Comparison of ENCODE assay signal across 23 cellular contexts in the genomic region with DNA sequence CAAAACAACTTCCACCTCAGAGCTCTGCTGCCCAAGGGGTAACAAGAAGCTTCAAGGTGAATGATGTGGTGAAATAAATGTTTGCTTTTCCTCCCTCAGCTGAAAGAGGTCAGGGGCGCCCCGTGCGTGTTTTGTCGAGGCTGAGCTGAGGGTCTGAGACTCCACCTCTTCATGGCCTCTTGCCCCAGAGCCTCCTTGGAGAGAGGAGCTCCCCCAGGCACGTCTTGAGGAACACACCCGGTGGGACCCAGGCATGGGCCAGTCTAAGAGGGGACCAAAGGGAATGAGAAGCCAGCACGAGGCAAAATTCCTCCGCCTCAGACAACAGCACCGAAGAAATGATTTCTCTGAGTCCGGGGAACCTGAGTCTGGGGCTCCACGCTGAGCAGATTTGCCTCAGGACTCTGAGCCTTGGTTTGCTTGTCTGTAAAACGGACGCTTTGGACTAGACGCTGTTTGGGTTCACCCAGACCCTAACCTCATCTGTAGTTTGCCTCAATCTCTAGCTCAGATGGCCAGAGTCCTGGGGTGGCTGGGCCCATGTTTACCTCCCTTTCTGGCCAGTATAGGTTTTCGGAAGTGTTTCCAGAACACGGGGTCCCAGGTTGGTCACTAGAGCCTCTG. TPM values are rescaled to one million over a fixed set of nuclear protein-coding genes. Genes with fewer than 3 reads are reported as not detected.
DNase-seq lines count a peak whose midpoint lies in the region; ATAC-seq, FAIRE-seq and TF ChIP-seq lines count a peak whose summit lies in the region.
"Had no signal": no experiment of that assay in that cellular context is flagged by ENCODE, and none has a peak within 500 bp of the region (broad histone marks: within the 10 kb centered on the region; RNA-seq: fewer than 3 reads in every experiment).

No MANE protein-coding gene starts in this region.

- CTCF ChIA-PET in HepG2 (lab: Yijun Ruan, JAX; ENCODE audit: low intra/inter-chr PET ratio, low total read pairs), result no interaction called here

- TF ChIP-seq POLR2A in Peyer's patch (IDR thresholded peaks at IDR 0.05) (no peak), HepG2 (IDR thresholded peaks at IDR 0.05; ENCODE audit: insufficient read depth in 1 of 2, low read depth in 2 of 2, low read length in 2 of 2) (no peak)

- POLR2A ChIA-PET in HepG2 (lab: Yijun Ruan, JAX), result interaction anchor here (1.2 kb wide), 1 partner anchor 55 kb away, joined by 3 read pairs; no protein-coding TSS in a partner anchor

- H3K27ac ChIP-seq in Peyer's patch, result no peak overlapping the region
- H3K27ac ChIP-seq in HepG2 (ENCODE audit: extremely low read length, insufficient read depth, low read length), result no peak overlapping the region
- H3K27ac ChIP-seq: HL-60, KMS-11 had no signal

- intact Hi-C loops in HepG2 (cut with micrococcal nuclease; ENCODE audit: unreplicated experiment), result no loop called here

- no peaks in the 10 kb centered on the region; the same call in 1 of the 2 replicates for H4K20me1 ChIP-seq in HepG2 (ENCODE audit: insufficient read depth, low read length)

- no peak for ATAC-seq in HepG2
- ATAC-seq: HCT116, Right ventricle myocardium inferior had no signal

- BruUV-seq in HepG2 (replicated peaks; lab: Mats Ljungman, UMichigan), result no TSS peak

- TF ChIP-seq CTCF in Peyer's patch (IDR thresholded peaks at IDR 0.05) (no peak), HepG2 (CRISPR knock-in tag; IDR thresholded peaks at IDR 0.05) (no peak)

- DNase-seq in activated CD8-positive, alpha-beta memory T cell treated with anti-CD3 and anti-CD28 coated beads, Interleukin-2, amount 50 U/mL, for 48 hours, result peak; percentile 44
- no peak for DNase-seq in activated CD8-positive, alpha-beta memory T cell treated with anti-CD3 and anti-CD28 coated beads, Interleukin-2, amount 50 U/mL, for 4 hours
- DNase-seq in Peyer's patch (peak in 2 of 3 donors; percentile 9 to 25), HepG2 (ENCODE audit: low spot score) (no peak), dermis blood vessel endothelial cell (no peak), KBM-7 (no peak), GM19238 (ENCODE audit: insufficient read length, low spot score) (no peak)
- peak; percentile 14 for DNase-seq in stimulated activated CD8-positive, alpha-beta memory T cell treated with anti-CD3 and anti-CD28 coated beads, Interleukin-4, amount 100 ng/mL, for 48 hours
- DNase-seq: MV-4-11, NCI-H1694, NCI-H2081 treated with DMSO at 0.1 percent for 48 hours, NCI-H2171 treated with DMSO at 0.1 percent for 48 hours, NCI-H524 treated with DMSO at 0.1 percent for 48 hours, NCI-H82, OCI-M1 had no signal

- no peak for TF ChIP-seq EP300 in HepG2 (IDR thresholded peaks at IDR 0.05; ENCODE audit: low read depth in 2 of 2, low read length in 2 of 2)
- no peak for TF ChIP-seq EP300 in HepG2 (CRISPR knock-in tag; IDR thresholded peaks at IDR 0.05; ENCODE audit: borderline replicate concordance)

- H3K9ac ChIP-seq in HepG2 (ENCODE audit: insufficient read depth, low read depth, low read length), result no peak overlapping the region
- H3K9ac ChIP-seq: KMS-11 had no signal

- 38% methylated on average over 15 of the region's 16 CpGs for WGBS in HepG2 (ENCODE audit: low lambda C conversion rate)

- no peak overlapping the region for H2AFZ ChIP-seq in HepG2 (ENCODE audit: low read length)
- H2AFZ ChIP-seq: GM23338 had no signal

- FAIRE-seq in HepG2 (lab: Jason Lieb, UNC), result no peak
- FAIRE-seq: A204.1, G401.6, GM12892 had no signal

- H3K79me2 ChIP-seq in HepG2 (ENCODE audit: insufficient read depth, low read length), result no peaks in the 10 kb centered on the region

- TF ChIP-seq RAD21 in HepG2 (CRISPR knock-in tag; IDR thresholded peaks at IDR 0.05), result no peak

- in situ Hi-C loops in HepG2 (cut with HindIII; ENCODE audit: extremely low pct_ligation_motif_present, low pct_unique_long_range_greater_than_20kb), result no loop called here
- in situ Hi-C loops in KBM-7 (cut with MboI; ENCODE audit: low pct_unique_long_range_greater_than_20kb, low sequenced_read_pairs), result no loop called here

- H3K4me3 ChIP-seq in Peyer's patch, result no peak overlapping the region
- H3K4me3 ChIP-seq in HepG2 (replicated peaks in 1 of 3; ENCODE audit: insufficient read depth in 1 of 3, low read depth in 2 of 3, low read length in 3 of 3), result no peak overlapping the region
- H3K4me3 ChIP-seq: GM23338 had no signal

- H3K36me3 ChIP-seq in Peyer's patch (no peaks in the 10 kb centered on the region), HepG2 (replicated peaks in 1 of 2; ENCODE audit: control insufficient read depth in 1 of 2, insufficient read depth in 2 of 2, low read length in 2 of 2) (no peaks in the 10 kb centered on the region)

- no peak overlapping the region for H3K4me2 ChIP-seq in HepG2 (ENCODE audit: low read depth, low read length)
- H3K4me2 ChIP-seq: GM23338, KMS-11 had no signal

- H3K27me3 ChIP-seq in Peyer's patch (no peaks in the 10 kb centered on the region), HepG2 (ENCODE audit: control insufficient read depth in 1 of 2, insufficient read depth in 2 of 2, low read length in 2 of 2) (peaks cover 13 to 77% of the 10 kb centered on the region in 2 experiments; a peak in 4 of 5 replicates)

- H3K9me3 ChIP-seq in Peyer's patch (no peaks in the 10 kb centered on the region), HepG2 (ENCODE audit: low read length) (no peaks in the 10 kb centered on the region)

- H3K4me1 ChIP-seq in Peyer's patch, result no peaks in the 10 kb centered on the region
- H3K4me1 ChIP-seq in HepG2 (ENCODE audit: insufficient read depth, low read length), result no peaks in the 10 kb centered on the region

TF ChIP-seq in HepG2, 621 proteins besides CTCF, POLR2A, EP300 and RAD21:
- TF ChIP-seq ZNF629 (CRISPR knock-in tag; conservative IDR thresholded peaks at IDR 0.05) (peak; percentile 62), ZNF335 (CRISPR knock-in tag; IDR thresholded peaks at IDR 0.05) (no peak), ZNF326 (CRISPR knock-in tag; IDR thresholded peaks at IDR 0.05; ENCODE audit: borderline replicate concordance) (no peak)

RNA-seq across cellular contexts. Expression of gene ODC1, which starts 56.4 kb away (rescaled TPM):
- 10 to 100 TPM; 31.5 to 91.6 (median 55.6) TPM for total RNA-seq in Peyer's patch
- total RNA-seq in HepG2 (2016; rRNA removed; fragmentation: Illumina TruSeq; extraction: Trizol), result 371 and 422 TPM in 2 replicates
- 747 and 845 TPM in 2 replicates for total RNA-seq in HepG2 (2016; cell fraction: cytosol; rRNA removed; fragmentation: Illumina TruSeq; extraction: Trizol; ENCODE audit: low read depth)
- 382 and 405 TPM in 2 replicates for total RNA-seq in HepG2 (2016; cell fraction: insoluble cytoplasmic fraction; rRNA removed; fragmentation: Illumina TruSeq; extraction: Trizol)
- 1,179 and 1,380 TPM in 2 replicates for total RNA-seq in HepG2 (2016; cell fraction: membrane; rRNA removed; fragmentation: Illumina TruSeq; extraction: Trizol)
- 154 and 170 TPM in 2 replicates for total RNA-seq in HepG2 (2016; cell fraction: nucleus; rRNA removed; fragmentation: Illumina TruSeq; extraction: Trizol)
- 105 and 142 TPM in 2 replicates for polyA plus RNA-seq in HepG2 (2011; rRNA removed)
- 93.6 and 131 TPM in 2 replicates for polyA plus RNA-seq in HepG2 (2011; cell fraction: cytosol; rRNA removed)
- 44.5 and 56.5 TPM in 2 replicates for polyA plus RNA-seq in HepG2 (2011; cell fraction: nucleus; rRNA removed)
- 108 and 109 TPM in 2 replicates for polyA plus RNA-seq in HepG2 (2012)
- polyA plus RNA-seq in HepG2 (2016; cell fraction: cytosol; fragmentation: Illumina TruSeq; extraction: Trizol; ENCODE audit: low read depth), result 923 and 940 TPM in 2 replicates
- 367 and 392 TPM in 2 replicates for polyA plus RNA-seq in HepG2 (2016; cell fraction: insoluble cytoplasmic fraction; fragmentation: Illumina TruSeq; extraction: Trizol; ENCODE audit: low read depth)
- 1,008 and 1,080 TPM in 2 replicates for polyA plus RNA-seq in HepG2 (2016; cell fraction: membrane; fragmentation: Illumina TruSeq; extraction: Trizol; ENCODE audit: low read depth)
- 235 and 237 TPM in 2 replicates for polyA plus RNA-seq in HepG2 (2016; cell fraction: nucleus; fragmentation: Illumina TruSeq; extraction: Trizol; ENCODE audit: insufficient read depth, low read depth)
- 64.0 and 223 TPM in 2 replicates for polyA minus RNA-seq in HepG2 (2011; rRNA and poly(A)+ RNA removed; ENCODE audit: low replicate concordance)
- polyA minus RNA-seq in HepG2 (2011; cell fraction: cytosol; rRNA and poly(A)+ RNA removed), result 53.3 and 58.5 TPM in 2 replicates
- polyA minus RNA-seq in HepG2 (2011; cell fraction: nucleus; rRNA and poly(A)+ RNA removed), result 32.7 and 35.2 TPM in 2 replicates
- 111 and 129 TPM in 2 replicates for total RNA-seq in dermis blood vessel endothelial cell

Comparison
In these comparisons a context has a peak if more than half of its experiments do, and no peak if none do; other contexts are left out.
1. DNase-seq: peak in activated CD8-positive, alpha-beta memory T cell treated with anti-CD3 and anti-CD28 coated beads, Interleukin-2, amount 50 U/mL, for 48 hours (single experiment), Peyer's patch (2 of 3) and stimulated activated CD8-positive, alpha-beta memory T cell treated with anti-CD3 and anti-CD28 coated beads, Interleukin-4, amount 100 ng/mL, for 48 hours (single experiment); none in activated CD8-positive, alpha-beta memory T cell treated with anti-CD3 and anti-CD28 coated beads, Interleukin-2, amount 50 U/mL, for 4 hours (single experiment), HepG2 (single experiment), dermis blood vessel endothelial cell (single experiment), KBM-7 (single experiment) and GM19238 (single experiment).